ENCODE assay signal across 1 cellular context in genomic region chr1:207910678-207911354, GRCh38.
TF ChIP-seq lines count a peak whose summit lies in the region.

A gene with protein sequence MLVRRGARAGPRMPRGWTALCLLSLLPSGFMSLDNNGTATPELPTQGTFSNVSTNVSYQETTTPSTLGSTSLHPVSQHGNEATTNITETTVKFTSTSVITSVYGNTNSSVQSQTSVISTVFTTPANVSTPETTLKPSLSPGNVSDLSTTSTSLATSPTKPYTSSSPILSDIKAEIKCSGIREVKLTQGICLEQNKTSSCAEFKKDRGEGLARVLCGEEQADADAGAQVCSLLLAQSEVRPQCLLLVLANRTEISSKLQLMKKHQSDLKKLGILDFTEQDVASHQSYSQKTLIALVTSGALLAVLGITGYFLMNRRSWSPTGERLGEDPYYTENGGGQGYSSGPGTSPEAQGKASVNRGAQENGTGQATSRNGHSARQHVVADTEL (minus strand): TSS chr1:207911125. CDS start chr1:207911080, 45 bp downstream.

TF ChIP-seq in HepG2, 621 proteins besides CTCF, POLR2A, EP300 and RAD21 (continued from another document):
- TF ChIP-seq ZNF142 (CRISPR knock-in tag; IDR thresholded peaks at IDR 0.05) (no peak), RBM39 (IDR thresholded peaks at IDR 0.05; ENCODE audit: low read depth, low read length, poor library complexity, severe bottlenecking) (no peak), FOXA1 (IDR thresholded peaks at IDR 0.05) (no peak), FOXA1 (CRISPR knock-in tag; IDR thresholded peaks at IDR 0.05) (no peak)
